Comparison of ENCODE assay signal across 11 cellular contexts in genomic region chr3:179715582-179715981, GRCh38.
"Had no signal": no experiment of that assay in that cellular context is flagged by ENCODE, and none has a peak within 500 bp of the region (broad histone marks: within the 10 kb centered on the region; RNA-seq: fewer than 3 reads in every experiment).

No MANE protein-coding gene starts in this region.

- H2AFZ ChIP-seq: neural progenitor cell, parathyroid adenoma had no signal

- H3K4me1 Mint-ChIP-seq: activated B cell treated with CpG ODN at 0.5 μM for 24 hours; activated CD4-positive, alpha-beta T cell treated with anti-CD3 and anti-CD28 coated beads, Interleukin-2, amount 10 ng/mL, durations not matched to agents 24 days and 14 days; activated naive CD4-positive, alpha-beta T cell treated with anti-CD3 and anti-CD28 coated beads, Interleukin-2, amount 10 ng/mL, durations not matched to agents 7 days and 5 days; activated T-helper 17 cell treated with anti-CD3 and anti-CD28 coated beads, Interleukin-2, amount 50 U/mL, for 72 hours; stimulated activated effector memory CD8-positive, alpha-beta T cell treated with anti-CD3 and anti-CD28 coated beads, Interleukin-12 subunit alpha, Interleukin-12 subunit beta, amount 100 ng/mL, for 72 hours had no signal

- DNase-seq: activated B cell treated with CpG ODN at 0.5 μM for 24 hours; activated CD4-positive, alpha-beta T cell treated with anti-CD3 and anti-CD28 coated beads, Interleukin-2, amount 10 ng/mL, durations not matched to agents 24 days and 14 days; activated naive CD4-positive, alpha-beta T cell treated with anti-CD3 and anti-CD28 coated beads, Interleukin-2, amount 10 ng/mL, durations not matched to agents 7 days and 5 days; dermis blood vessel endothelial cell; small intestine; T-helper 17 cell had no signal

- H3K27me3 ChIP-seq: neural progenitor cell, tibial nerve had no signal

- H3K27ac Mint-ChIP-seq: activated B cell treated with CpG ODN at 0.5 μM for 24 hours; activated CD4-positive, alpha-beta T cell treated with anti-CD3 and anti-CD28 coated beads, Interleukin-2, amount 10 ng/mL, durations not matched to agents 24 days and 14 days; activated naive CD4-positive, alpha-beta T cell treated with anti-CD3 and anti-CD28 coated beads, Interleukin-2, amount 10 ng/mL, durations not matched to agents 7 days and 5 days; activated T-helper 17 cell treated with anti-CD3 and anti-CD28 coated beads, Interleukin-2, amount 50 U/mL, for 72 hours; neural progenitor cell; stimulated activated effector memory CD8-positive, alpha-beta T cell treated with anti-CD3 and anti-CD28 coated beads, Interleukin-12 subunit alpha, Interleukin-12 subunit beta, amount 100 ng/mL, for 72 hours; T-helper 17 cell had no signal

- H3K79me2 ChIP-seq: parathyroid adenoma had no signal

- H3K4me3 ChIP-seq: neural progenitor cell, tibial nerve had no signal

- H3K4me1 ChIP-seq: parathyroid adenoma had no signal

- H3K4me3 Mint-ChIP-seq: activated B cell treated with CpG ODN at 0.5 μM for 24 hours; activated CD4-positive, alpha-beta T cell treated with anti-CD3 and anti-CD28 coated beads, Interleukin-2, amount 10 ng/mL, durations not matched to agents 24 days and 14 days; activated naive CD4-positive, alpha-beta T cell treated with anti-CD3 and anti-CD28 coated beads, Interleukin-2, amount 10 ng/mL, durations not matched to agents 7 days and 5 days; activated T-helper 17 cell treated with anti-CD3 and anti-CD28 coated beads, Interleukin-2, amount 50 U/mL, for 72 hours; neural progenitor cell; stimulated activated effector memory CD8-positive, alpha-beta T cell treated with anti-CD3 and anti-CD28 coated beads, Interleukin-12 subunit alpha, Interleukin-12 subunit beta, amount 100 ng/mL, for 72 hours; T-helper 17 cell had no signal

- H3K27ac ChIP-seq: neural progenitor cell, parathyroid adenoma had no signal

- H3K27me3 Mint-ChIP-seq: activated B cell treated with CpG ODN at 0.5 μM for 24 hours; activated CD4-positive, alpha-beta T cell treated with anti-CD3 and anti-CD28 coated beads, Interleukin-2, amount 10 ng/mL, durations not matched to agents 24 days and 14 days; activated naive CD4-positive, alpha-beta T cell treated with anti-CD3 and anti-CD28 coated beads, Interleukin-2, amount 10 ng/mL, durations not matched to agents 7 days and 5 days; activated T-helper 17 cell treated with anti-CD3 and anti-CD28 coated beads, Interleukin-2, amount 50 U/mL, for 72 hours; T-helper 17 cell had no signal

- H3K9ac ChIP-seq: neural progenitor cell, parathyroid adenoma had no signal

- H3K9me3 ChIP-seq: tibial nerve had no signal

- H3K9me3 Mint-ChIP-seq: activated B cell treated with CpG ODN at 0.5 μM for 24 hours; activated CD4-positive, alpha-beta T cell treated with anti-CD3 and anti-CD28 coated beads, Interleukin-2, amount 10 ng/mL, durations not matched to agents 24 days and 14 days; activated naive CD4-positive, alpha-beta T cell treated with anti-CD3 and anti-CD28 coated beads, Interleukin-2, amount 10 ng/mL, durations not matched to agents 7 days and 5 days; activated T-helper 17 cell treated with anti-CD3 and anti-CD28 coated beads, Interleukin-2, amount 50 U/mL, for 72 hours; neural progenitor cell; stimulated activated effector memory CD8-positive, alpha-beta T cell treated with anti-CD3 and anti-CD28 coated beads, Interleukin-12 subunit alpha, Interleukin-12 subunit beta, amount 100 ng/mL, for 72 hours had no signal

- H3K4me2 ChIP-seq: neural progenitor cell had no signal

- ATAC-seq: activated T-helper 17 cell treated with anti-CD3 and anti-CD28 coated beads, Interleukin-2, amount 50 U/mL, for 72 hours; stimulated activated effector memory CD8-positive, alpha-beta T cell treated with anti-CD3 and anti-CD28 coated beads, Interleukin-12 subunit alpha, Interleukin-12 subunit beta, amount 100 ng/mL, for 72 hours; T-helper 17 cell had no signal
